Comparison of ENCODE assay signal across 1 cellular context in genomic region chr19:875265-875879, GRCh38.
TF ChIP-seq lines count a peak whose summit lies in the region.

No MANE protein-coding gene starts in this region.

TF ChIP-seq in K562, 482 proteins besides CTCF, POLR2A, EP300 and RAD21:
- TF ChIP-seq ZBTB7A (IDR thresholded peaks at IDR 0.05; ENCODE audit: borderline replicate concordance, control insufficient read depth, low read depth, low read length) (no peak), RBFOX2 (IDR thresholded peaks at IDR 0.05; ENCODE audit: low read depth, low read length) (peak; percentile 9; the same call in 1 of the 2 replicates), NBN (IDR thresholded peaks at IDR 0.05; ENCODE audit: low read depth) (no peak), SMAD1 (IDR thresholded peaks at IDR 0.05; ENCODE audit: low read depth, low read length, partially characterized antibody) (no peak), ZBTB17 (CRISPR knock-in tag; IDR thresholded peaks at IDR 0.05) (no peak), SRSF7 (optimal IDR thresholded peaks at IDR 0.05; ENCODE audit: low read depth, low read length) (no peak), HSF4 (CRISPR knock-in tag; IDR thresholded peaks at IDR 0.05; ENCODE audit: borderline replicate concordance) (no peak), RFX1 (IDR thresholded peaks at IDR 0.05) (no peak), E2F3 (CRISPR knock-in tag; IDR thresholded peaks at IDR 0.05) (no peak), RBM22 (IDR thresholded peaks at IDR 0.05; ENCODE audit: low read depth, low read length, poor library complexity, severe bottlenecking) (peak; percentile 56), CBX8 (IDR thresholded peaks at IDR 0.05; ENCODE audit: borderline replicate concordance, extremely low read depth, low read depth, low read length, poor library complexity, severe bottlenecking) (no peak), XRCC3 (IDR thresholded peaks at IDR 0.05) (no peak), DACH1 (IDR thresholded peaks at IDR 0.05; ENCODE audit: partially characterized antibody) (no peak), UBTF (IDR thresholded peaks at IDR 0.05; ENCODE audit: borderline replicate concordance in 1 of 2, low read depth in 2 of 2, low read length in 2 of 2) (no peak), KAT2B (IDR thresholded peaks at IDR 0.05; ENCODE audit: low read depth, low read length) (no peak), SMARCB1 (IDR thresholded peaks at IDR 0.05; ENCODE audit: insufficient read length, low read depth) (no peak), TFAP4 (CRISPR knock-in tag; IDR thresholded peaks at IDR 0.05; ENCODE audit: borderline replicate concordance) (peak; percentile 17; the same call in 1 of the 2 replicates), POLR2G (IDR thresholded peaks at IDR 0.05; ENCODE audit: low read depth, low read length) (peak; percentile 55), PTRF (tag; IDR thresholded peaks at IDR 0.05) (no peak)
- TF ChIP-seq, protein P1, sequence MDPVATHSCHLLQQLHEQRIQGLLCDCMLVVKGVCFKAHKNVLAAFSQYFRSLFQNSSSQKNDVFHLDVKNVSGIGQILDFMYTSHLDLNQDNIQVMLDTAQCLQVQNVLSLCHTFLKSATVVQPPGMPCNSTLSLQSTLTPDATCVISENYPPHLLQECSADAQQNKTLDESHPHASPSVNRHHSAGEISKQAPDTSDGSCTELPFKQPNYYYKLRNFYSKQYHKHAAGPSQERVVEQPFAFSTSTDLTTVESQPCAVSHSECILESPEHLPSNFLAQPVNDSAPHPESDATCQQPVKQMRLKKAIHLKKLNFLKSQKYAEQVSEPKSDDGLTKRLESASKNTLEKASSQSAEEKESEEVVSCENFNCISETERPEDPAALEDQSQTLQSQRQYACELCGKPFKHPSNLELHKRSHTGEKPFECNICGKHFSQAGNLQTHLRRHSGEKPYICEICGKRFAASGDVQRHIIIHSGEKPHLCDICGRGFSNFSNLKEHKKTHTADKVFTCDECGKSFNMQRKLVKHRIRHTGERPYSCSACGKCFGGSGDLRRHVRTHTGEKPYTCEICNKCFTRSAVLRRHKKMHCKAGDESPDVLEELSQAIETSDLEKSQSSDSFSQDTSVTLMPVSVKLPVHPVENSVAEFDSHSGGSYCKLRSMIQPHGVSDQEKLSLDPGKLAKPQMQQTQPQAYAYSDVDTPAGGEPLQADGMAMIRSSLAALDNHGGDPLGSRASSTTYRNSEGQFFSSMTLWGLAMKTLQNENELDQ (CRISPR knock-in tag; IDR thresholded peaks at IDR 0.05; ENCODE audit: borderline replicate concordance): no peak
- TF ChIP-seq, protein P2, sequence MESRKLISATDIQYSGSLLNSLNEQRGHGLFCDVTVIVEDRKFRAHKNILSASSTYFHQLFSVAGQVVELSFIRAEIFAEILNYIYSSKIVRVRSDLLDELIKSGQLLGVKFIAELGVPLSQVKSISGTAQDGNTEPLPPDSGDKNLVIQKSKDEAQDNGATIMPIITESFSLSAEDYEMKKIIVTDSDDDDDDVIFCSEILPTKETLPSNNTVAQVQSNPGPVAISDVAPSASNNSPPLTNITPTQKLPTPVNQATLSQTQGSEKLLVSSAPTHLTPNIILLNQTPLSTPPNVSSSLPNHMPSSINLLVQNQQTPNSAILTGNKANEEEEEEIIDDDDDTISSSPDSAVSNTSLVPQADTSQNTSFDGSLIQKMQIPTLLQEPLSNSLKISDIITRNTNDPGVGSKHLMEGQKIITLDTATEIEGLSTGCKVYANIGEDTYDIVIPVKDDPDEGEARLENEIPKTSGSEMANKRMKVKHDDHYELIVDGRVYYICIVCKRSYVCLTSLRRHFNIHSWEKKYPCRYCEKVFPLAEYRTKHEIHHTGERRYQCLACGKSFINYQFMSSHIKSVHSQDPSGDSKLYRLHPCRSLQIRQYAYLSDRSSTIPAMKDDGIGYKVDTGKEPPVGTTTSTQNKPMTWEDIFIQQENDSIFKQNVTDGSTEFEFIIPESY (CRISPR knock-in tag; IDR thresholded peaks at IDR 0.05): 0 out of 2 replicates have a peak, but pooled peaks have one; percentile 50
- TF ChIP-seq, protein P3, sequence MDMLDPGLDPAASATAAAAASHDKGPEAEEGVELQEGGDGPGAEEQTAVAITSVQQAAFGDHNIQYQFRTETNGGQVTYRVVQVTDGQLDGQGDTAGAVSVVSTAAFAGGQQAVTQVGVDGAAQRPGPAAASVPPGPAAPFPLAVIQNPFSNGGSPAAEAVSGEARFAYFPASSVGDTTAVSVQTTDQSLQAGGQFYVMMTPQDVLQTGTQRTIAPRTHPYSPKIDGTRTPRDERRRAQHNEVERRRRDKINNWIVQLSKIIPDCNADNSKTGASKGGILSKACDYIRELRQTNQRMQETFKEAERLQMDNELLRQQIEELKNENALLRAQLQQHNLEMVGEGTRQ (CRISPR knock-in tag; IDR thresholded peaks at IDR 0.05): no peak
- TF ChIP-seq, protein P4, sequence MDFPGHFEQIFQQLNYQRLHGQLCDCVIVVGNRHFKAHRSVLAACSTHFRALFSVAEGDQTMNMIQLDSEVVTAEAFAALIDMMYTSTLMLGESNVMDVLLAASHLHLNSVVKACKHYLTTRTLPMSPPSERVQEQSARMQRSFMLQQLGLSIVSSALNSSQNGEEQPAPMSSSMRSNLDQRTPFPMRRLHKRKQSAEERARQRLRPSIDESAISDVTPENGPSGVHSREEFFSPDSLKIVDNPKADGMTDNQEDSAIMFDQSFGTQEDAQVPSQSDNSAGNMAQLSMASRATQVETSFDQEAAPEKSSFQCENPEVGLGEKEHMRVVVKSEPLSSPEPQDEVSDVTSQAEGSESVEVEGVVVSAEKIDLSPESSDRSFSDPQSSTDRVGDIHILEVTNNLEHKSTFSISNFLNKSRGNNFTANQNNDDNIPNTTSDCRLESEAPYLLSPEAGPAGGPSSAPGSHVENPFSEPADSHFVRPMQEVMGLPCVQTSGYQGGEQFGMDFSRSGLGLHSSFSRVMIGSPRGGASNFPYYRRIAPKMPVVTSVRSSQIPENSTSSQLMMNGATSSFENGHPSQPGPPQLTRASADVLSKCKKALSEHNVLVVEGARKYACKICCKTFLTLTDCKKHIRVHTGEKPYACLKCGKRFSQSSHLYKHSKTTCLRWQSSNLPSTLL (IDR thresholded peaks at IDR 0.05): no peak
